8 cellular contexts compared by ENCODE assay signal in the genomic region with DNA sequence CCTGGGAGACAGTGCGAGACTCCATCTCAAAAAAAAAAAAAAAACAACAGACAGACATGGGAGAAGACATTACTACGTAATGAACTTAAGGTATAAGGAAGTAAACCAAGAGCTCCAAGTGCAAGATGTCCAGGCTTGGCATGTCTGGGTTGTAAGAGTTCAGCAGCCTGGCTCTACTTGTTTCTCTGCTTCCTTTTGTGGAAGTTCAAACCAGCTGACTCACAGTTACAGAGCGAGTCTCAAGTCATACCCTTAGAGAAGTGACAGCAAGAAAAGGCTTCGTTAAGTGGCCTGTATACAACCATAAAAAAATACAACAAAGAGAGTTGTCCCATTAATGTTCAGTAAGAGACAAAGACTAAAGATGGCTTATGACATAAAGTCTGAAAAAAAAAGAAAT. TPM values are rescaled to one million over a fixed set of nuclear protein-coding genes. Genes with fewer than 3 reads are reported as not detected.
DNase-seq lines count a peak whose midpoint lies in the region; ATAC-seq, FAIRE-seq and TF ChIP-seq lines count a peak whose summit lies in the region.

No MANE protein-coding gene starts in this region.

- H3K36me3 Mint-ChIP-seq in activated naive CD4-positive, alpha-beta T cell treated with anti-CD3 and anti-CD28 coated beads for 36 hours (ENCODE audit: low read depth): peaks cover 35% of the 10 kb centered on the region
- peaks cover 25% of the 10 kb centered on the region for H3K36me3 Mint-ChIP-seq in activated naive CD8-positive, alpha-beta T cell treated with anti-CD3 and anti-CD28 coated beads, Interleukin-2, amount 10 ng/mL, durations not matched to agents 7 days and 5 days

- no peak for ATAC-seq in activated naive CD8-positive, alpha-beta T cell treated with anti-CD3 and anti-CD28 coated beads, Interleukin-2, amount 10 ng/mL, durations not matched to agents 7 days and 5 days (ENCODE audit: low read depth)
- ATAC-seq in thoracic aorta (ENCODE audit: insufficient number of reproducible peaks, low FRiP score, low read depth): peak; percentile 41

- H3K27ac Mint-ChIP-seq in activated naive CD4-positive, alpha-beta T cell treated with anti-CD3 and anti-CD28 coated beads for 36 hours: peak overlapping the region; percentile 97
- H3K27ac Mint-ChIP-seq in activated naive CD8-positive, alpha-beta T cell treated with anti-CD3 and anti-CD28 coated beads, Interleukin-2, amount 10 ng/mL, durations not matched to agents 7 days and 5 days: peak overlapping the region; percentile 77

- peak overlapping the region in 1 of 2 donors; percentile 14 for H3K27ac ChIP-seq in kidney (ENCODE audit: low read depth in 2 of 2, low read length in 2 of 2)
- H3K27ac ChIP-seq in thoracic aorta: peak overlapping the region; percentile 83 to 93
- no peak overlapping the region for H3K27ac ChIP-seq in effector memory CD4-positive, alpha-beta T cell (ENCODE audit: insufficient read depth, low read length, poor library complexity, severe bottlenecking)

- intact Hi-C loops in activated naive CD4-positive, alpha-beta T cell treated with anti-CD3 and anti-CD28 coated beads for 36 hours (cut with micrococcal nuclease): loop anchor here (5.0 to 10.0 kb wide), 2 partner anchors 108 to 165 kb away; no protein-coding TSS in a partner anchor
- intact Hi-C loops in kidney (cut with DNase I): no loop called here

- H3K9me3 Mint-ChIP-seq in activated naive CD4-positive, alpha-beta T cell treated with anti-CD3 and anti-CD28 coated beads for 36 hours: no peaks in the 10 kb centered on the region
- H3K9me3 Mint-ChIP-seq in activated naive CD8-positive, alpha-beta T cell treated with anti-CD3 and anti-CD28 coated beads, Interleukin-2, amount 10 ng/mL, durations not matched to agents 7 days and 5 days: no peaks in the 10 kb centered on the region

- H3K27me3 ChIP-seq in thoracic aorta (replicated peaks; ENCODE audit: insufficient read depth): no peaks in the 10 kb centered on the region
- H3K27me3 ChIP-seq in effector memory CD4-positive, alpha-beta T cell (replicated peaks; ENCODE audit: control insufficient read depth, insufficient read depth, low read length, poor library complexity, severe bottlenecking): no peaks in the 10 kb centered on the region

- peak overlapping the region; percentile 63 for H3K4me3 Mint-ChIP-seq in activated naive CD4-positive, alpha-beta T cell treated with anti-CD3 and anti-CD28 coated beads for 36 hours
- peak overlapping the region; percentile 100 for H3K4me3 Mint-ChIP-seq in activated naive CD8-positive, alpha-beta T cell treated with anti-CD3 and anti-CD28 coated beads, Interleukin-2, amount 10 ng/mL, durations not matched to agents 7 days and 5 days

- H3K4me1 Mint-ChIP-seq in activated naive CD4-positive, alpha-beta T cell treated with anti-CD3 and anti-CD28 coated beads for 36 hours (ENCODE audit: low read depth): peaks cover 21% of the 10 kb centered on the region
- peaks cover 24% of the 10 kb centered on the region for H3K4me1 Mint-ChIP-seq in activated naive CD8-positive, alpha-beta T cell treated with anti-CD3 and anti-CD28 coated beads, Interleukin-2, amount 10 ng/mL, durations not matched to agents 7 days and 5 days

- H3K4me1 ChIP-seq in kidney (ENCODE audit: control insufficient read depth in 1 of 2, insufficient read depth in 1 of 2, low read depth in 1 of 2, low read length in 2 of 2) (peaks cover 0 to 7% of the 10 kb centered on the region in 2 donors), thoracic aorta (ENCODE audit: control insufficient read depth in 1 of 2, low read depth in 2 of 2) (peaks cover 15 to 38% of the 10 kb centered on the region in 2 donors)
- peaks cover 11% of the 10 kb centered on the region for H3K4me1 ChIP-seq in effector memory CD4-positive, alpha-beta T cell (ENCODE audit: control insufficient read depth, insufficient read depth, low read length, poor library complexity, severe bottlenecking)

- TF ChIP-seq CTCF in kidney (IDR thresholded peaks at IDR 0.05; ENCODE audit: borderline replicate concordance, extremely low read depth, insufficient read depth): no peak
- TF ChIP-seq CTCF in thoracic aorta (IDR thresholded peaks at IDR 0.05): no peak

- H3K4me3 ChIP-seq in kidney (ENCODE audit: low read length in 2 of 2) (peak overlapping the region; percentile 75 to 94), thoracic aorta (peak overlapping the region; percentile 96)
- H3K4me3 ChIP-seq in effector memory CD4-positive, alpha-beta T cell (ENCODE audit: insufficient read depth, low read depth, low read length, poor library complexity, severe bottlenecking): no peak overlapping the region

- H3K9ac ChIP-seq in kidney (ENCODE audit: low read length in 2 of 2): peak overlapping the region in 1 of 2 donors; percentile 85

- H3K36me3 ChIP-seq in kidney (ENCODE audit: control insufficient read depth in 1 of 2, insufficient read depth in 2 of 2, low read length in 2 of 2) (peaks cover 17 to 22% of the 10 kb centered on the region in 2 donors), thoracic aorta (peaks cover 43% of the 10 kb centered on the region)
- peaks cover 35% of the 10 kb centered on the region for H3K36me3 ChIP-seq in effector memory CD4-positive, alpha-beta T cell (ENCODE audit: control insufficient read depth, insufficient read depth, low read length)

- H3K9me3 ChIP-seq in kidney (ENCODE audit: control insufficient read depth in 1 of 2, low read length in 2 of 2): no peaks in the 10 kb centered on the region
- no peaks in the 10 kb centered on the region for H3K9me3 ChIP-seq in thoracic aorta
- H3K9me3 ChIP-seq in effector memory CD4-positive, alpha-beta T cell (ENCODE audit: control insufficient read depth, low read length): no peaks in the 10 kb centered on the region

- DNase-seq in activated naive CD4-positive, alpha-beta T cell treated with anti-CD3 and anti-CD28 coated beads for 36 hours: peak; percentile 11
- no peak for DNase-seq in activated naive CD4-positive, alpha-beta T cell treated with Interleukin-2 at 50 U/mL for 16 hours
- no peak for DNase-seq in activated naive CD8-positive, alpha-beta T cell treated with anti-CD3 and anti-CD28 coated beads, Interleukin-2, amount 10 ng/mL, durations not matched to agents 7 days and 5 days
- no peak for DNase-seq in kidney
- no peak for DNase-seq in thoracic aorta (ENCODE audit: low spot score)
- DNase-seq in AG08396 (ENCODE audit: low spot score): no peak
- DNase-seq in activated CD8-positive, alpha-beta memory T cell treated with anti-CD3 and anti-CD28 coated beads, Interleukin-2, amount 50 U/mL, for 4 hours: no peak
- no peak for DNase-seq in effector memory CD4-positive, alpha-beta T cell

- CTCF ChIA-PET in activated naive CD4-positive, alpha-beta T cell treated with anti-CD3 and anti-CD28 coated beads for 36 hours (lab: Charles Lee): interaction anchor here (0.6 kb wide), 2 partner anchors 69 to 426 kb away, joined by 3 read pairs; no protein-coding TSS in a partner anchor

- POLR2A ChIA-PET in activated naive CD8-positive, alpha-beta T cell treated with anti-CD3 and anti-CD28 coated beads, Interleukin-2, amount 10 ng/mL, durations not matched to agents 7 days and 5 days (lab: Charles Lee): interaction anchor here (0.7 to 1.3 kb wide), 4 partner anchors 17 to 156 kb away, joined by 3 to 5 read pairs (median 4); partner anchors contain the start of gene KHDC4

- no peaks in the 10 kb centered on the region for H3K27me3 Mint-ChIP-seq in activated naive CD4-positive, alpha-beta T cell treated with anti-CD3 and anti-CD28 coated beads for 36 hours (ENCODE audit: low read depth)
- no peaks in the 10 kb centered on the region for H3K27me3 Mint-ChIP-seq in activated naive CD8-positive, alpha-beta T cell treated with anti-CD3 and anti-CD28 coated beads, Interleukin-2, amount 10 ng/mL, durations not matched to agents 7 days and 5 days

- FAIRE-seq in kidney (lab: Jason Lieb, UNC): no peak

RNA-seq across cellular contexts. Expression of gene RIT1, which starts 1.3 kb away (rescaled TPM):
- total RNA-seq in activated naive CD4-positive, alpha-beta T cell treated with anti-CD3 and anti-CD28 coated beads for 36 hours: 10 to 100 TPM; 17.1 to 21.3 TPM
- total RNA-seq in activated naive CD8-positive, alpha-beta T cell treated with anti-CD3 and anti-CD28 coated beads, Interleukin-2, amount 10 ng/mL, durations not matched to agents 7 days and 5 days: 10 to 100 TPM; 31.3 to 32.8 TPM
- total RNA-seq in kidney (40.8 TPM), thoracic aorta (10 to 100 TPM; 27.1 to 42.8 TPM)
- 33.2 TPM for polyA plus RNA-seq in kidney (ENCODE audit: insufficient read depth, low read depth, low replicate concordance)

RNA-seq across cellular contexts. Expression of gene KHDC4, which starts 24.3 kb away (rescaled TPM):
- 10 to 100 TPM; 82.3 to 87.2 TPM for total RNA-seq in activated naive CD4-positive, alpha-beta T cell treated with anti-CD3 and anti-CD28 coated beads for 36 hours
- 10 to 100 TPM; 91.6 to 94.5 TPM for total RNA-seq in activated naive CD8-positive, alpha-beta T cell treated with anti-CD3 and anti-CD28 coated beads, Interleukin-2, amount 10 ng/mL, durations not matched to agents 7 days and 5 days
- total RNA-seq in kidney (57.4 TPM), thoracic aorta (10 to 100 TPM; 50.6 to 56.9 TPM)
- 19.8 TPM for polyA plus RNA-seq in kidney (ENCODE audit: insufficient read depth, low read depth, low replicate concordance)

RNA-seq across cellular contexts. Expression of gene RXFP4, which starts 31.5 kb away (rescaled TPM):
- total RNA-seq in activated naive CD4-positive, alpha-beta T cell treated with anti-CD3 and anti-CD28 coated beads for 36 hours: under 1 TPM in 1 of 2 experiments, not detected in 1; 0.29 TPM
- total RNA-seq in activated naive CD8-positive, alpha-beta T cell treated with anti-CD3 and anti-CD28 coated beads, Interleukin-2, amount 10 ng/mL, durations not matched to agents 7 days and 5 days: under 1 TPM in 1 of 2 experiments, not detected in 1; 0.26 TPM
- total RNA-seq in kidney (not detected), thoracic aorta (not detected)
- 0.32 TPM for polyA plus RNA-seq in kidney (ENCODE audit: insufficient read depth, low read depth, low replicate concordance)

RNA-seq across cellular contexts. Expression of gene SYT11, which starts 50.5 kb away (rescaled TPM):
- total RNA-seq in activated naive CD4-positive, alpha-beta T cell treated with anti-CD3 and anti-CD28 coated beads for 36 hours: 1 to 10 TPM; 6.3 to 7.0 TPM
- total RNA-seq in activated naive CD8-positive, alpha-beta T cell treated with anti-CD3 and anti-CD28 coated beads, Interleukin-2, amount 10 ng/mL, durations not matched to agents 7 days and 5 days: 10 to 100 TPM; 13.6 to 15.1 TPM
- total RNA-seq in kidney (16.8 TPM), thoracic aorta (10 to 100 TPM; 49.5 to 62.4 TPM)
- 8.4 TPM for polyA plus RNA-seq in kidney (ENCODE audit: insufficient read depth, low read depth, low replicate concordance)

RNA-seq across cellular contexts. Expression of gene GON4L, which starts 52.9 kb away (rescaled TPM):
- 10 to 100 TPM; 36.6 to 37.1 TPM for total RNA-seq in activated naive CD4-positive, alpha-beta T cell treated with anti-CD3 and anti-CD28 coated beads for 36 hours
- total RNA-seq in activated naive CD8-positive, alpha-beta T cell treated with anti-CD3 and anti-CD28 coated beads, Interleukin-2, amount 10 ng/mL, durations not matched to agents 7 days and 5 days: 10 to 100 TPM; 92.4 to 94.4 TPM
- total RNA-seq in kidney (62.1 TPM), thoracic aorta (10 to 100 TPM; 39.3 to 83.2 TPM)
- 14.2 TPM for polyA plus RNA-seq in kidney (ENCODE audit: insufficient read depth, low read depth, low replicate concordance)
